14 cellular contexts compared by ENCODE assay signal in genomic region chr2:64259301-64259700, GRCh38.
DNase-seq lines count a peak whose midpoint lies in the region; ATAC-seq and TF ChIP-seq lines count a peak whose summit lies in the region.
"Had no signal": no experiment of that assay in that cellular context is flagged by ENCODE, and none has a peak within 500 bp of the region (broad histone marks: within the 10 kb centered on the region; RNA-seq: fewer than 3 reads in every experiment).

No MANE protein-coding gene starts in this region.

- no peak for TF ChIP-seq CTCF in MCF 10A (IDR thresholded peaks at IDR 0.05; ENCODE audit: unreplicated experiment)

- no TSS peak for BruUV-seq in MCF 10A (replicated peaks; lab: Mats Ljungman, UMichigan)

- intact Hi-C loops in MCF 10A (cut with micrococcal nuclease): no loop called here

- peaks cover 32% of the 10 kb centered on the region for H3K4me1 Mint-ChIP-seq in MCF 10A (ENCODE audit: insufficient read depth, unreplicated experiment)

- H3K27me3 Mint-ChIP-seq in MCF 10A (ENCODE audit: insufficient read depth, unreplicated experiment): no peaks in the 10 kb centered on the region
- H3K27me3 Mint-ChIP-seq: CD4-positive, alpha-beta memory T cell had no signal

- no peak overlapping the region for H3K4me3 Mint-ChIP-seq in MCF 10A (ENCODE audit: unreplicated experiment)
- H3K4me3 Mint-ChIP-seq: CD4-positive, alpha-beta memory T cell; T-helper 1 cell treated with Interleukin-12 subunit alpha and Interleukin-12 subunit beta and Interleukin-4 antibody, amounts not matched to agents 30 μg/mL and 1 μg/mL, for 36 hours had no signal

- CTCF ChIA-PET in MCF 10A (lab: Yijun Ruan, JAX): interaction anchor here (0.6 to 1.3 kb wide), 2 partner anchors 9 to 614 kb away, joined by 4 to 5 read pairs; no protein-coding TSS in a partner anchor

- DNase-seq in COR-L47 (lab: John Stamatoyannopoulos, UW) (peak; percentile 53), NCI-H1092 treated with DMSO at 0.1 percent for 48 hours (lab: John Stamatoyannopoulos, UW) (peak; percentile 13), MCF 10A (ENCODE audit: unreplicated experiment) (peak; percentile 85), left kidney (ENCODE audit: low read depth, low spot score) (peak; percentile 29), DMS53 treated with DMSO at 0.1 percent for 48 hours (lab: John Stamatoyannopoulos, UW; ENCODE audit: unreplicated experiment) (no peak), NCI-H2196 treated with DMSO at 0.1 percent for 48 hours (lab: John Stamatoyannopoulos, UW; ENCODE audit: unreplicated experiment) (no peak)
- DNase-seq: activated CD4-positive, alpha-beta T cell treated with anti-CD3 and anti-CD28 coated beads, Interleukin-2, amount 50 U/mL, for 4 hours; activated effector memory CD4-positive, alpha-beta T cell treated with Interleukin-2 at 50 U/mL for 16 hours; brain microvascular endothelial cell; CD4-positive, alpha-beta memory T cell; stimulated activated CD4-positive, alpha-beta T cell treated with anti-CD3 and anti-CD28 coated beads, Interleukin-4, amount 100 ng/mL, for 24 hours had no signal

- ATAC-seq in GM21526 (IDR thresholded peaks at IDR 0.05; ENCODE audit: low FRiP score, unreplicated experiment) (no peak), HG03025 (IDR thresholded peaks at IDR 0.05; ENCODE audit: low FRiP score, unreplicated experiment) (no peak)

- POLR2A ChIA-PET in MCF 10A (lab: Yijun Ruan, JAX): interaction anchor here (0.8 to 3.4 kb wide), 4 partner anchors 14 to 117 kb away, joined by 3 to 8 read pairs (median 4); no protein-coding TSS in a partner anchor

- no peaks in the 10 kb centered on the region for H3K36me3 Mint-ChIP-seq in MCF 10A (ENCODE audit: insufficient read depth, unreplicated experiment)
- H3K36me3 Mint-ChIP-seq: CD4-positive, alpha-beta memory T cell had no signal

- H3K27ac Mint-ChIP-seq in MCF 10A (ENCODE audit: low read depth, unreplicated experiment): no peak overlapping the region
- H3K27ac Mint-ChIP-seq: CD4-positive, alpha-beta memory T cell; T-helper 1 cell treated with Interleukin-12 subunit alpha and Interleukin-12 subunit beta and Interleukin-4 antibody, amounts not matched to agents 30 μg/mL and 1 μg/mL, for 36 hours had no signal

- no peaks in the 10 kb centered on the region for H3K9me3 Mint-ChIP-seq in MCF 10A (ENCODE audit: unreplicated experiment)
- H3K9me3 Mint-ChIP-seq: CD4-positive, alpha-beta memory T cell; T-helper 1 cell treated with Interleukin-12 subunit alpha and Interleukin-12 subunit beta and Interleukin-4 antibody, amounts not matched to agents 30 μg/mL and 1 μg/mL, for 36 hours had no signal

Comparison
In these comparisons a context has a peak if more than half of its experiments do, and no peak if none do; other contexts are left out.
1. DNase-seq: peak in COR-L47 (single experiment), NCI-H1092 treated with DMSO at 0.1 percent for 48 hours (single experiment), MCF 10A (single experiment) and left kidney (single experiment); none in DMS53 treated with DMSO at 0.1 percent for 48 hours (single experiment) and NCI-H2196 treated with DMSO at 0.1 percent for 48 hours (single experiment).